Comparison of ENCODE assay signal across 9 cellular contexts in the genomic region with DNA sequence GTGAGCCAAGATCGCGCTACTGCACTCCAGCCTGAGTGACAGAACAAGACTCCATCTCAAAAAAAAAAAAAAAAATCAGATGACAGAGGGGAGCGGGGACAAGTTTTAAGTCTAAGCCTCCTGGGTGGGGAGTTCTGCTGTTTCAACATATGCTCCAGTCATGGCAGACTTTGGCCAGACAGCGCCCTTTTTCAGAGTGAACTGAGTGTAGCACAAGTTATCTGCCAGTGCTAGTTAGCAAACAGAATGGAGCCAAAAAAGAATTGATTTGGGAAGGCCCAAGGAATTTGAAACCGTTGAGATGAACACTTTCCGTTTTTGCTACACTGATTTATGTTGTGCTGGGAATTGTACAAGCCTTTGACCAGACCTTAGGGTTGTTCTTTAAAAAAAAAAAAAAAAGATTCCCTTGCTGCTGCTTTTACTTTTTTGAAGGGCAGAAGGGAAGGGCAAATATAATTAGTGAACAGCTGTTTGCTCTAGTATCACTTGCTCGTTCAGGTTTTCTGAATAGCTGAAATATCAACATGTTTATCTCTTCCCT. TPM values are rescaled to one million over a fixed set of nuclear protein-coding genes. Genes with fewer than 3 reads are reported as not detected.
DNase-seq lines count a peak whose midpoint lies in the region; ATAC-seq and TF ChIP-seq lines count a peak whose summit lies in the region.
"Had no signal": no experiment of that assay in that cellular context is flagged by ENCODE, and none has a peak within 500 bp of the region (broad histone marks: within the 10 kb centered on the region; RNA-seq: fewer than 3 reads in every experiment).

No MANE protein-coding gene starts in this region.

- H3K4me3 ChIP-seq in HUES48 (ENCODE audit: low read depth, low read length) (peak overlapping the region; percentile 16; the same call in 1 of the 2 replicates), heart right ventricle (peak overlapping the region in 5 of 10 donors; percentile 1 to 98 (median 75)), skeletal muscle satellite cell (ENCODE audit: low read length) (peak overlapping the region; percentile 34)

- POLR2A ChIA-PET in GM10248 (lab: Yijun Ruan, JAX): interaction anchor here (0.5 to 1.1 kb wide), 2 partner anchors 10 to 19 kb away, joined by 3 read pairs; no protein-coding TSS in a partner anchor

- ATAC-seq in T-helper 17 cell: no peak
- peak in 1 of 8 donors; percentile 19 for ATAC-seq in heart right ventricle
- ATAC-seq in GM21515 (IDR thresholded peaks at IDR 0.05; ENCODE audit: unreplicated experiment): no peak
- ATAC-seq in HG02798 (IDR thresholded peaks at IDR 0.05; ENCODE audit: poor library complexity, unreplicated experiment): no peak

- H3K27me3 ChIP-seq in HUES48 (ENCODE audit: control insufficient read depth, insufficient read depth, low read length) (no peaks in the 10 kb centered on the region), heart right ventricle (no peaks in the 10 kb centered on the region), skeletal muscle satellite cell (ENCODE audit: control insufficient read depth, insufficient read depth, low read length) (no peaks in the 10 kb centered on the region)

- H3K27ac Mint-ChIP-seq in T-helper 17 cell: peak overlapping the region; percentile 62
- H3K27ac Mint-ChIP-seq: memory B cell had no signal

- H3K27ac ChIP-seq in HUES48 (ENCODE audit: low read depth, low read length) (peak overlapping the region; percentile 44), heart right ventricle (peak overlapping the region; percentile 77 to 99 (median 96))

- no peak overlapping the region for H3K4me3 Mint-ChIP-seq in T-helper 17 cell
- H3K4me3 Mint-ChIP-seq: memory B cell had no signal

- 26 to 27% methylated on average over 7 of the region's 7 CpGs for WGBS in heart right ventricle, 2 donors

- TF ChIP-seq CTCF in heart right ventricle (IDR thresholded peaks at IDR 0.05): no peak
- no peak for TF ChIP-seq CTCF in GM10248 (IDR thresholded peaks at IDR 0.05; ENCODE audit: control extremely low read depth, extremely low read depth, low read depth, missing control alignments)

- H3K4me1 ChIP-seq in HUES48 (ENCODE audit: control insufficient read depth, insufficient read depth, low read length): peaks cover 76% of the 10 kb centered on the region
- peaks cover 37 to 90% (median 87%) of the 10 kb centered on the region in 9 donors for H3K4me1 ChIP-seq in heart right ventricle
- H3K4me1 ChIP-seq in skeletal muscle satellite cell (ENCODE audit: control insufficient read depth, insufficient read depth, low read length): peaks cover 83% of the 10 kb centered on the region

- CTCF ChIA-PET in GM10248 (lab: Yijun Ruan, JAX): interaction anchor here (1.0 to 3.2 kb wide), 3 partner anchors 17 to 109 kb away, joined by 3 to 9 read pairs (median 3); no protein-coding TSS in a partner anchor

- H3K36me3 Mint-ChIP-seq in T-helper 17 cell (ENCODE audit: low read depth): peaks cover 11% of the 10 kb centered on the region

- H3K27me3 Mint-ChIP-seq in T-helper 17 cell: no peaks in the 10 kb centered on the region
- H3K27me3 Mint-ChIP-seq: memory B cell had no signal

- intact Hi-C loops in heart right ventricle (cut with DNase I): loop anchor here in 6 of 10 donors (5.0 to 10.0 kb wide), 8 partner anchors 39 to 192 kb away; a partner anchor contains a TSS

- peaks cover 68% of the 10 kb centered on the region for H3K4me1 Mint-ChIP-seq in T-helper 17 cell

- H3K4me2 ChIP-seq in skeletal muscle satellite cell (ENCODE audit: low read length): peak overlapping the region; percentile 97

- H3K36me3 ChIP-seq in HUES48 (ENCODE audit: control insufficient read depth, insufficient read depth, low read length): peaks cover 12% of the 10 kb centered on the region
- H3K36me3 ChIP-seq in heart right ventricle: peaks cover 0 to 33% (median 0%) of the 10 kb centered on the region in 9 donors
- H3K36me3 ChIP-seq in skeletal muscle satellite cell (ENCODE audit: insufficient read depth, low read length): peaks cover 34% of the 10 kb centered on the region

- H3K9me3 ChIP-seq in HUES48 (ENCODE audit: control insufficient read depth, insufficient read depth, low read length) (no peaks in the 10 kb centered on the region), T-helper 17 cell (ENCODE audit: control insufficient read depth, low read length, poor library complexity, severe bottlenecking) (peaks cover 2% of the 10 kb centered on the region), heart right ventricle (no peaks in the 10 kb centered on the region), skeletal muscle satellite cell (replicated peaks; ENCODE audit: low read length) (no peaks in the 10 kb centered on the region)

- no peak for DNase-seq in T-helper 17 cell
- DNase-seq in heart right ventricle: no peak
- no peak for DNase-seq in GM19238 (ENCODE audit: insufficient read length, low spot score)
- no peak for DNase-seq in GM10248 (ENCODE audit: extremely low spot score)

- no peak overlapping the region for H3K9ac ChIP-seq in HUES48 (ENCODE audit: low read depth, low read length)
- peak overlapping the region; percentile 99 for H3K9ac ChIP-seq in skeletal muscle satellite cell (ENCODE audit: low read depth, low read length)

RNA-seq across cellular contexts. Expression of a gene that starts 5.7 kb away (rescaled TPM):
- 100 to 1,000 TPM; 201 to 205 TPM for total RNA-seq in T-helper 17 cell
- total RNA-seq in heart right ventricle: 100 to 1,000 TPM; 129 to 291 (median 149) TPM
- 100 to 1,000 TPM in 1 of 2 donors, 10 to 100 TPM in 1; 92.4 to 189 TPM for polyA plus RNA-seq in heart right ventricle
- 162 and 238 TPM in 2 replicates for total RNA-seq in skeletal muscle satellite cell (2012; rRNA removed)

RNA-seq across cellular contexts. Expression of a gene that starts 34.1 kb away (rescaled TPM):
- 100 to 1,000 TPM; 282 to 320 TPM for total RNA-seq in T-helper 17 cell
- 100 to 1,000 TPM; 505 to 677 (median 631) TPM for total RNA-seq in heart right ventricle
- 100 to 1,000 TPM; 572 to 845 TPM for polyA plus RNA-seq in heart right ventricle
- 591 and 1,054 TPM in 2 replicates for total RNA-seq in skeletal muscle satellite cell (2012; rRNA removed)

RNA-seq across cellular contexts. Expression of a gene that starts 35.3 kb away (rescaled TPM):
- total RNA-seq in T-helper 17 cell: 100 to 1,000 TPM; 298 to 351 TPM
- 1 to 10 TPM in 8 of 10 donors, under 1 TPM in 2; 0.52 to 9.1 (median 1.5) TPM for total RNA-seq in heart right ventricle
- 1 to 10 TPM in 1 of 2 donors, under 1 TPM in 1; 0.99 to 2.1 TPM for polyA plus RNA-seq in heart right ventricle
- 0.25 TPM in 1 of 2 replicates, not detected in the other for total RNA-seq in skeletal muscle satellite cell (2012; rRNA removed)

Comparison
In these comparisons a context has a peak if more than half of its experiments do, and no peak if none do; other contexts are left out.
1. RNA of a gene that starts 35.3 kb away (total RNA-seq): 298 to 351 TPM in T-helper 17 cell; 0.52 to 9.1 TPM in heart right ventricle; every median in the first group is over 10 times any median in the second.